Comparison of ENCODE assay signal across 18 cellular contexts in genomic region chr18:61031626-61032025, GRCh38.
"Had no signal": no experiment of that assay in that cellular context is flagged by ENCODE, and none has a peak within 500 bp of the region (broad histone marks: within the 10 kb centered on the region; RNA-seq: fewer than 3 reads in every experiment).

No MANE protein-coding gene starts in this region.

- H3K36me3 Mint-ChIP-seq: naive thymus-derived CD8-positive, alpha-beta T cell had no signal

- H3K9me3 ChIP-seq: gastrocnemius medialis, left ventricle myocardium inferior, lower lobe of right lung, mucosa of descending colon, neutrophil, testis, transverse colon had no signal

- H3K27me3 Mint-ChIP-seq: naive thymus-derived CD8-positive, alpha-beta T cell had no signal

- H3K36me3 ChIP-seq: gastrocnemius medialis, left ventricle myocardium inferior, lower lobe of right lung, neutrophil, transverse colon had no signal

- H3K4me3 ChIP-seq: coronary artery, gastrocnemius medialis, left ventricle myocardium inferior, lower lobe of right lung, mucosa of descending colon, testis, transverse colon had no signal

- DNase-seq: effector CD8-positive, alpha-beta T cell; gastrocnemius medialis; glutamatergic neuron; left cardiac atrium; left ventricle myocardium inferior; lower lobe of right lung; mesendoderm; mucosa of descending colon; naive thymus-derived CD8-positive, alpha-beta T cell; posterior cingulate gyrus; right cardiac atrium; small intestine; stimulated activated CD4-positive, alpha-beta T cell treated with anti-CD3 and anti-CD28 coated beads, Interleukin-12 subunit alpha, Interleukin-12 subunit beta, amount 100 ng/mL, for 4 hours; stimulated activated naive CD4-positive, alpha-beta T cell treated with Interleukin-2 at 50 U/mL for 16 hours; testis; transverse colon had no signal

- ATAC-seq: gastrocnemius medialis; left cardiac atrium; lower lobe of right lung; mucosa of descending colon; naive thymus-derived CD8-positive, alpha-beta T cell; right cardiac atrium had no signal

- H3K4me3 Mint-ChIP-seq: naive thymus-derived CD8-positive, alpha-beta T cell had no signal

- H3K4me1 ChIP-seq: gastrocnemius medialis, left ventricle myocardium inferior, lower lobe of right lung, testis, transverse colon had no signal

- H3K27ac ChIP-seq: coronary artery, gastrocnemius medialis, left ventricle myocardium inferior, lower lobe of right lung, neutrophil, testis, transverse colon had no signal

- H3K27me3 ChIP-seq: gastrocnemius medialis, neutrophil, testis, transverse colon had no signal

- H3K4me1 Mint-ChIP-seq: naive thymus-derived CD8-positive, alpha-beta T cell had no signal

- H3K27ac Mint-ChIP-seq: naive thymus-derived CD8-positive, alpha-beta T cell had no signal
